10 cellular contexts compared by ENCODE assay signal in genomic region chr1:31923905-31924304, GRCh38. TPM values are rescaled to one million over a fixed set of nuclear protein-coding genes. Genes with fewer than 3 reads are reported as not detected.
DNase-seq lines count a peak whose midpoint lies in the region; TF ChIP-seq lines count a peak whose summit lies in the region.
"Had no signal": no experiment of that assay in that cellular context is flagged by ENCODE, and none has a peak within 500 bp of the region (broad histone marks: within the 10 kb centered on the region; RNA-seq: fewer than 3 reads in every experiment).

No MANE protein-coding gene starts in this region.

- no peak for TF ChIP-seq EP300 in suprapubic skin (IDR thresholded peaks at IDR 0.05)

- H3K9ac ChIP-seq in adipocyte (ENCODE audit: low read length) = peak overlapping the region; percentile 3

- no peaks in the 10 kb centered on the region for H3K9me3 ChIP-seq in adipocyte (ENCODE audit: control insufficient read depth, low read length)
- no peaks in the 10 kb centered on the region for H3K9me3 ChIP-seq in suprapubic skin
- H3K9me3 ChIP-seq: left lung had no signal

- TF ChIP-seq CTCF in suprapubic skin (IDR thresholded peaks at IDR 0.05) = no peak

- CTCF ChIA-PET in activated naive CD4-positive, alpha-beta T cell treated with anti-CD3 and anti-CD28 coated beads for 36 hours (lab: Charles Lee) = interaction anchor here (0.6 to 1.7 kb wide), 6 partner anchors 14 to 108 kb away, joined by 3 to 5 read pairs (median 3); partner anchors contain the start of genes PTP4A2 and SPOCD1

- peaks cover 83% of the 10 kb centered on the region for H3K4me1 Mint-ChIP-seq in activated naive CD4-positive, alpha-beta T cell treated with anti-CD3 and anti-CD28 coated beads for 36 hours (ENCODE audit: low read depth)

- intact Hi-C loops in activated naive CD4-positive, alpha-beta T cell treated with anti-CD3 and anti-CD28 coated beads for 36 hours (cut with micrococcal nuclease) = no loop called here

- peaks cover 67% of the 10 kb centered on the region for H3K4me1 ChIP-seq in adipocyte (ENCODE audit: control insufficient read depth, insufficient read depth, low read length)
- H3K4me1 ChIP-seq in suprapubic skin = peaks cover 67% of the 10 kb centered on the region

- no peak for DNase-seq in activated naive CD4-positive, alpha-beta T cell treated with anti-CD3 and anti-CD28 coated beads for 36 hours
- DNase-seq in activated naive CD4-positive, alpha-beta T cell treated with Interleukin-2 at 50 U/mL for 16 hours = no peak
- DNase-seq in adipocyte (ENCODE audit: low read depth) (no peak), medulla oblongata (ENCODE audit: extremely low spot score) (peak; percentile 85), suprapubic skin (ENCODE audit: low spot score in 2 of 2) (no peak), DMS53 treated with DMSO at 0.1 percent for 48 hours (lab: John Stamatoyannopoulos, UW; ENCODE audit: unreplicated experiment) (no peak), GM19240 (ENCODE audit: insufficient read length, low spot score) (no peak), KBM-7 (no peak)
- DNase-seq: left lung had no signal

- peak overlapping the region; percentile 2 for H3K4me3 Mint-ChIP-seq in activated naive CD4-positive, alpha-beta T cell treated with anti-CD3 and anti-CD28 coated beads for 36 hours
- H3K4me3 Mint-ChIP-seq: dendritic cell treated with granulocyte-macrophage colony-stimulating factor and Interleukin-4, amounts not matched to agents 40 ng/mL and 50 ng/mL, for 4 days had no signal

- no peak overlapping the region for H3K4me3 ChIP-seq in adipocyte (ENCODE audit: low read length)
- peak overlapping the region; percentile 0 for H3K4me3 ChIP-seq in suprapubic skin
- H3K4me3 ChIP-seq: left lung had no signal

- H3K36me3 Mint-ChIP-seq in activated naive CD4-positive, alpha-beta T cell treated with anti-CD3 and anti-CD28 coated beads for 36 hours (ENCODE audit: low read depth) = peaks cover 44% of the 10 kb centered on the region

- peak overlapping the region; percentile 34 for H3K27ac ChIP-seq in suprapubic skin
- H3K27ac ChIP-seq: left lung had no signal

- no peaks in the 10 kb centered on the region for H3K27me3 Mint-ChIP-seq in activated naive CD4-positive, alpha-beta T cell treated with anti-CD3 and anti-CD28 coated beads for 36 hours (ENCODE audit: low read depth)
- H3K27me3 Mint-ChIP-seq: dendritic cell treated with granulocyte-macrophage colony-stimulating factor and Interleukin-4, amounts not matched to agents 40 ng/mL and 50 ng/mL, for 4 days had no signal

- H3K27me3 ChIP-seq in adipocyte (replicated peaks; ENCODE audit: control insufficient read depth, insufficient read depth, low read length) = no peaks in the 10 kb centered on the region
- no peaks in the 10 kb centered on the region for H3K27me3 ChIP-seq in suprapubic skin
- H3K27me3 ChIP-seq: left lung had no signal

- no peaks in the 10 kb centered on the region for H3K9me3 Mint-ChIP-seq in activated naive CD4-positive, alpha-beta T cell treated with anti-CD3 and anti-CD28 coated beads for 36 hours
- H3K9me3 Mint-ChIP-seq: dendritic cell treated with granulocyte-macrophage colony-stimulating factor and Interleukin-4, amounts not matched to agents 40 ng/mL and 50 ng/mL, for 4 days had no signal

- WGBS in suprapubic skin = 62% methylated on average over 2 of the region's 2 CpGs

- peaks cover 6% of the 10 kb centered on the region for H3K36me3 ChIP-seq in adipocyte (ENCODE audit: control insufficient read depth, insufficient read depth, low read length, severe bottlenecking)
- peaks cover 5% of the 10 kb centered on the region for H3K36me3 ChIP-seq in suprapubic skin
- H3K36me3 ChIP-seq: left lung had no signal

- peak overlapping the region; percentile 93 for H3K27ac Mint-ChIP-seq in activated naive CD4-positive, alpha-beta T cell treated with anti-CD3 and anti-CD28 coated beads for 36 hours

- TF ChIP-seq POLR2A in suprapubic skin (IDR thresholded peaks at IDR 0.05) = no peak

- in situ Hi-C loops in KBM-7 (cut with MboI; ENCODE audit: low pct_unique_long_range_greater_than_20kb, low sequenced_read_pairs) = no loop called here

RNA-seq across cellular contexts. Expression of gene PTP4A2, which starts 14.3 kb away (rescaled TPM):
- 100 to 1,000 TPM; 240 to 263 TPM for total RNA-seq in activated naive CD4-positive, alpha-beta T cell treated with anti-CD3 and anti-CD28 coated beads for 36 hours
- 100 to 1,000 TPM in 3 of 4 donors, 10 to 100 TPM in 1; 97.2 to 147 (median 121) TPM for total RNA-seq in suprapubic skin
